6 cellular contexts compared by ENCODE assay signal in the genomic region with DNA sequence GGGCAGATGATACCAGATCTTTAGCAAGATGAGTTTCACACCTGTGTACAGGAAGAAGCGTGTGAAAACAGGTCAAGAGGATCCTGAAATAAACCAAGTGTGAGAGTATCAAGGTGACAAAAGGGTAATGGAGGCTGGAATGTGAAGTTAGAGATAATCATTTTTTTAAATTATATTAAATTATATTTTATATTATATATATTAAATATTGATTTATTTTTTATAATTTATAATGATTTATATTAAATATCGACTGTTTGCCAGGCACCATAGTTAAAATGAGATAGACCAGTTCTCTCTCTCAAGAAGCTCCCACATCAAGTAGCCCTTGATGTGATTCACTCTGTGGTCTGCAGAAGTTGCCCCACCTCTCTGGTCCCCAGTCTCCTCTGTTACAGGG.
"Had no signal": no experiment of that assay in that cellular context is flagged by ENCODE, and none has a peak within 500 bp of the region (broad histone marks: within the 10 kb centered on the region; RNA-seq: fewer than 3 reads in every experiment).

No MANE protein-coding gene starts in this region.

- DNase-seq: GOT3, H9, HFFc6 had no signal

- H3K4me3 Mint-ChIP-seq: GM23338, H9, HFFc6 had no signal

- H3K27ac ChIP-seq: GM23248 had no signal

- H3K4me1 ChIP-seq: HAP-1 had no signal

- H3K9me3 Mint-ChIP-seq: GM23338, H9 had no signal

- H3K9me3 ChIP-seq: HAP-1 had no signal

- H3K4me3 ChIP-seq: GM23248, GM23338, HAP-1 had no signal

- H3K36me3 ChIP-seq: HAP-1 had no signal

- H3K27ac Mint-ChIP-seq: GM23338, H9, HFFc6 had no signal

- H3K4me1 Mint-ChIP-seq: GM23338, H9 had no signal
